10 cellular contexts compared by ENCODE assay signal in genomic region chr6:149480502-149481280, GRCh38. TPM values are rescaled to one million over a fixed set of nuclear protein-coding genes. Genes with fewer than 3 reads are reported as not detected.
DNase-seq lines count a peak whose midpoint lies in the region; ATAC-seq, FAIRE-seq and TF ChIP-seq lines count a peak whose summit lies in the region.
"Had no signal": no experiment of that assay in that cellular context is flagged by ENCODE, and none has a peak within 500 bp of the region (broad histone marks: within the 10 kb centered on the region; RNA-seq: fewer than 3 reads in every experiment).

No MANE protein-coding gene starts in this region.

- no peak overlapping the region for H3K9ac ChIP-seq in HepG2 (ENCODE audit: insufficient read depth, low read depth, low read length)

- no peak overlapping the region for H3K27ac ChIP-seq in HepG2 (ENCODE audit: extremely low read length, insufficient read depth, low read length)
- H3K27ac ChIP-seq in transverse colon = peak overlapping the region in 3 of 4 donors; percentile 71 to 81 (median 79)
- no peak overlapping the region for H3K27ac ChIP-seq in left ventricle myocardium inferior (replicated peaks)
- H3K27ac ChIP-seq: ascending aorta had no signal

- intact Hi-C loops in HepG2 (cut with micrococcal nuclease; ENCODE audit: unreplicated experiment) (no loop called here), transverse colon (cut with DNase I; ENCODE audit: low total_unique reads) (no loop called here), left ventricle myocardium inferior (cut with micrococcal nuclease) (no loop called here)

- FAIRE-seq in HepG2 (lab: Jason Lieb, UNC) = no peak

- H3K4me2 ChIP-seq in HepG2 (ENCODE audit: low read depth, low read length) = no peak overlapping the region

- H3K4me3 ChIP-seq in HepG2 (replicated peaks in 1 of 3; ENCODE audit: insufficient read depth in 1 of 3, low read depth in 2 of 3, low read length in 3 of 3) (no peak overlapping the region), transverse colon (no peak overlapping the region), left ventricle myocardium inferior (no peak overlapping the region)

- H3K36me3 ChIP-seq in HepG2 (replicated peaks in 1 of 2; ENCODE audit: control insufficient read depth in 1 of 2, insufficient read depth in 2 of 2, low read length in 2 of 2) (no peaks in the 10 kb centered on the region), transverse colon (no peaks in the 10 kb centered on the region), left ventricle myocardium inferior (no peaks in the 10 kb centered on the region)
- H3K36me3 ChIP-seq: ascending aorta had no signal

- TF ChIP-seq EP300 in HepG2 (IDR thresholded peaks at IDR 0.05; ENCODE audit: low read depth in 2 of 2, low read length in 2 of 2) = no peak
- no peak for TF ChIP-seq EP300 in HepG2 (CRISPR knock-in tag; IDR thresholded peaks at IDR 0.05; ENCODE audit: borderline replicate concordance)
- TF ChIP-seq EP300 in transverse colon (IDR thresholded peaks at IDR 0.05; ENCODE audit: low read depth) = no peak

- in situ Hi-C loops in HepG2 (cut with HindIII; ENCODE audit: extremely low pct_ligation_motif_present, low pct_unique_long_range_greater_than_20kb) (no loop called here), transverse colon (cut with MboI; ENCODE audit: low pct_ligation_motif_present in 1 of 4, low pct_unique_long_range_greater_than_20kb in 1 of 4, low sequenced_read_pairs in 3 of 4) (no loop called here)

- H3K27me3 ChIP-seq in HepG2 (ENCODE audit: control insufficient read depth in 1 of 2, insufficient read depth in 2 of 2, low read length in 2 of 2) (no peaks in the 10 kb centered on the region), transverse colon (no peaks in the 10 kb centered on the region), left ventricle myocardium inferior (ENCODE audit: low read depth) (no peaks in the 10 kb centered on the region)
- H3K27me3 ChIP-seq: ascending aorta had no signal

- no peaks in the 10 kb centered on the region for H4K20me1 ChIP-seq in HepG2 (ENCODE audit: insufficient read depth, low read length)

- TF ChIP-seq POLR2A in HepG2 (IDR thresholded peaks at IDR 0.05; ENCODE audit: insufficient read depth in 1 of 2, low read depth in 2 of 2, low read length in 2 of 2) (no peak), transverse colon (IDR thresholded peaks at IDR 0.05) (no peak)

- ATAC-seq in HepG2 = no peak

- no peak overlapping the region for H2AFZ ChIP-seq in HepG2 (ENCODE audit: low read length)

- CTCF ChIA-PET in HepG2 (lab: Yijun Ruan, JAX; ENCODE audit: low intra/inter-chr PET ratio, low total read pairs) = no interaction called here

- no peaks in the 10 kb centered on the region for H3K9me3 ChIP-seq in HepG2 (ENCODE audit: low read length)
- no peaks in the 10 kb centered on the region for H3K9me3 ChIP-seq in transverse colon
- H3K9me3 ChIP-seq in left ventricle myocardium inferior (replicated peaks) = no peaks in the 10 kb centered on the region
- H3K9me3 ChIP-seq: ascending aorta had no signal

- no peak for TF ChIP-seq CTCF in HepG2 (CRISPR knock-in tag; IDR thresholded peaks at IDR 0.05)
- TF ChIP-seq CTCF in transverse colon (IDR thresholded peaks at IDR 0.05) = no peak
- TF ChIP-seq CTCF in left ventricle myocardium inferior (IDR thresholded peaks at IDR 0.05; ENCODE audit: borderline replicate concordance) = no peak

- no TSS peak for BruUV-seq in HepG2 (replicated peaks; lab: Mats Ljungman, UMichigan)

- no peak for TF ChIP-seq RAD21 in HepG2 (CRISPR knock-in tag; IDR thresholded peaks at IDR 0.05)

- H3K79me2 ChIP-seq in HepG2 (ENCODE audit: insufficient read depth, low read length) = no peaks in the 10 kb centered on the region

- H3K4me1 ChIP-seq in HepG2 (ENCODE audit: insufficient read depth, low read length) = peaks cover 31% of the 10 kb centered on the region
- peaks cover 4 to 37% (median 18%) of the 10 kb centered on the region in 4 donors for H3K4me1 ChIP-seq in transverse colon
- H3K4me1 ChIP-seq in left ventricle myocardium inferior = peaks cover 39% of the 10 kb centered on the region

- POLR2A ChIA-PET in HepG2 (lab: Yijun Ruan, JAX) = no interaction called here

- WGBS in HepG2 (ENCODE audit: low lambda C conversion rate) = 91% methylated on average over 18 of the region's 18 CpGs
- 68 to 97% methylated on average over 15 to 18 of the region's 18 CpGs for WGBS in transverse colon (ENCODE audit: low coverage in 1 of 2), 2 donors

- DNase-seq in stimulated activated CD4-positive, alpha-beta T cell treated with anti-CD3 and anti-CD28 coated beads, Interleukin-15, amount 100 ng/mL, for 24 hours = peak; percentile 66
- no peak for DNase-seq in stimulated activated CD4-positive, alpha-beta T cell treated with anti-CD3 and anti-CD28 coated beads, Interleukin-1b, Interleukin-23, amount 100 ng/mL, for 48 hours
- DNase-seq in activated T-cell treated with anti-CD3 and anti-CD28 coated beads for 4 hours = peak; percentile 27
- DNase-seq in HepG2 (ENCODE audit: low spot score) = no peak
- no peak for DNase-seq in transverse colon
- no peak for DNase-seq in D341Med (ENCODE audit: low spot score)
- DNase-seq in OCI-M2 (lab: John Stamatoyannopoulos, UW; ENCODE audit: unreplicated experiment) = no peak
- DNase-seq in left ventricle myocardium inferior = no peak
- DNase-seq: NCI-H446 treated with DMSO at 0.1 percent for 48 hours had no signal

TF ChIP-seq in HepG2, 621 proteins besides CTCF, POLR2A, EP300 and RAD21:
- no peak for TF ChIP-seq ZNF264 (CRISPR knock-in tag; IDR thresholded peaks at IDR 0.05)
- 0 out of 2 replicates have a peak, but pooled peaks have one; percentile 24 for TF ChIP-seq HES4 (CRISPR knock-in tag; IDR thresholded peaks at IDR 0.05; ENCODE audit: borderline replicate concordance)
- no peak for TF ChIP-seq ZSCAN20 (CRISPR knock-in tag; IDR thresholded peaks at IDR 0.05; ENCODE audit: borderline replicate concordance)
TF ChIP-seq in HepG2: peak in this region for 1.

RNA-seq across cellular contexts. Expression of gene ZC3H12D, which starts 4.1 kb away (rescaled TPM):
- 2.1 and 2.7 TPM in 2 replicates for total RNA-seq in HepG2 (2016; rRNA removed; fragmentation: Illumina TruSeq; extraction: Trizol)
- total RNA-seq in HepG2 (2016; cell fraction: cytosol; rRNA removed; fragmentation: Illumina TruSeq; extraction: Trizol; ENCODE audit: low read depth) = 0.88 and 0.91 TPM in 2 replicates
- 1.2 and 1.9 TPM in 2 replicates for total RNA-seq in HepG2 (2016; cell fraction: insoluble cytoplasmic fraction; rRNA removed; fragmentation: Illumina TruSeq; extraction: Trizol)
- 1.1 and 1.2 TPM in 2 replicates for total RNA-seq in HepG2 (2016; cell fraction: membrane; rRNA removed; fragmentation: Illumina TruSeq; extraction: Trizol)
- 2.5 and 3.1 TPM in 2 replicates for total RNA-seq in HepG2 (2016; cell fraction: nucleus; rRNA removed; fragmentation: Illumina TruSeq; extraction: Trizol)
- polyA plus RNA-seq in HepG2 (2011; rRNA removed) = 1.2 and 1.7 TPM in 2 replicates
- 0.85 and 1.1 TPM in 2 replicates for polyA plus RNA-seq in HepG2 (2011; cell fraction: cytosol; rRNA removed)
- 2.7 and 3.3 TPM in 2 replicates for polyA plus RNA-seq in HepG2 (2011; cell fraction: nucleus; rRNA removed)
- polyA plus RNA-seq in HepG2 (2012) = 0.52 and 1.1 TPM in 2 replicates
- polyA plus RNA-seq in HepG2 (2016; cell fraction: cytosol; fragmentation: Illumina TruSeq; extraction: Trizol; ENCODE audit: low read depth) = 0.17 and 0.23 TPM in 2 replicates
- polyA plus RNA-seq in HepG2 (2016; cell fraction: insoluble cytoplasmic fraction; fragmentation: Illumina TruSeq; extraction: Trizol; ENCODE audit: low read depth) = 0.86 and 1.6 TPM in 2 replicates
- polyA plus RNA-seq in HepG2 (2016; cell fraction: membrane; fragmentation: Illumina TruSeq; extraction: Trizol; ENCODE audit: low read depth) = 0.51 and 0.76 TPM in 2 replicates
- polyA plus RNA-seq in HepG2 (2016; cell fraction: nucleus; fragmentation: Illumina TruSeq; extraction: Trizol; ENCODE audit: insufficient read depth, low read depth) = 2.8 and 3.1 TPM in 2 replicates
- 0.54 and 3.2 TPM in 2 replicates for polyA minus RNA-seq in HepG2 (2011; rRNA and poly(A)+ RNA removed; ENCODE audit: low replicate concordance)
- 0.53 and 1.2 TPM in 2 replicates for polyA minus RNA-seq in HepG2 (2011; cell fraction: cytosol; rRNA and poly(A)+ RNA removed)
- 2.2 and 2.9 TPM in 2 replicates for polyA minus RNA-seq in HepG2 (2011; cell fraction: nucleus; rRNA and poly(A)+ RNA removed)
- 10 to 100 TPM in 3 of 4 donors, 1 to 10 TPM in 1; 1.8 to 24.3 (median 12.1) TPM for total RNA-seq in transverse colon
- 0.25 TPM for total RNA-seq in left ventricle myocardium inferior

Comparison
In these comparisons a context has a peak if more than half of its experiments do, and no peak if none do; other contexts are left out.
1. DNase-seq: peak in stimulated activated CD4-positive, alpha-beta T cell treated with anti-CD3 and anti-CD28 coated beads, Interleukin-15, amount 100 ng/mL, for 24 hours (single experiment) and activated T-cell treated with anti-CD3 and anti-CD28 coated beads for 4 hours (single experiment); none in stimulated activated CD4-positive, alpha-beta T cell treated with anti-CD3 and anti-CD28 coated beads, Interleukin-1b, Interleukin-23, amount 100 ng/mL, for 48 hours (single experiment), HepG2 (single experiment), transverse colon (single experiment), D341Med (single experiment), OCI-M2 (single experiment) and left ventricle myocardium inferior (single experiment).
2. H3K27ac ChIP-seq: peak in transverse colon (3 of 4); none in HepG2 (single experiment) and left ventricle myocardium inferior (single experiment).